ENCODE assay signal across 14 cellular contexts in the genomic region with DNA sequence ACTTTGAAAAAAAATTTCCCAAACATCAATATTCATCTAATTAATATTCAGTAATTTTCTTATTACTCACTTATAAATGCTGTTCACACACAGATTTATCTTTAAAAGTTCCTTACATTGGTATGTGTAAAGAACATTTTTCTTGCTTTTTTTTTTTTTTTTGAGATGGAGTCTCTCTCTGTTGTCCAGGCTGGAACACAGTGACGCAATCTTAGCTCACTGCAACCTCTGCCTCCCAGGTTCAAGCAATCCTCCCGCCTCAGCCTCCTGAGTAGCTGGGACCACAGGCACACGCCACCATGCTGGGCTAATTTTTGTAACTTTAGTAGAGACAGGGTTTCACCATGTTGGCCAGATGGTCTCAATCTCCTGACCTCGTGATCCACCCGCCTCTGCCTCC. TPM values are rescaled to one million over a fixed set of nuclear protein-coding genes. Genes with fewer than 3 reads are reported as not detected.
"Had no signal": no experiment of that assay in that cellular context is flagged by ENCODE, and none has a peak within 500 bp of the region (broad histone marks: within the 10 kb centered on the region; RNA-seq: fewer than 3 reads in every experiment).

No MANE protein-coding gene starts in this region.

RNA-seq across cellular contexts. Expression of a gene that starts 23.3 kb away (rescaled TPM):
- total RNA-seq: activated B cell treated with CpG ODN at 0.5 μM for 24 hours; activated CD4-positive, alpha-beta memory T cell treated with anti-CD3 and anti-CD28 coated beads for 36 hours; activated CD4-positive, alpha-beta memory T cell treated with anti-CD3 and anti-CD28 coated beads, Interleukin-2, amount 10 ng/mL, durations not matched to agents 7 days and 5 days; activated CD4-positive, alpha-beta T cell treated with anti-CD3 and anti-CD28 coated beads for 36 hours; activated CD4-positive, alpha-beta T cell treated with anti-CD3 and anti-CD28 coated beads, Interleukin-2, amount 10 ng/mL, durations not matched to agents 24 days and 14 days; activated CD4-positive, alpha-beta T cell treated with anti-CD3 and anti-CD28 coated beads, Interleukin-2, amount 10 ng/mL, durations not matched to agents 7 days and 5 days; activated CD8-positive, alpha-beta memory T cell treated with anti-CD3 and anti-CD28 coated beads for 36 hours; activated CD8-positive, alpha-beta memory T cell treated with anti-CD3 and anti-CD28 coated beads, Interleukin-2, amount 10 ng/mL, durations not matched to agents 7 days and 5 days; activated CD8-positive, alpha-beta T cell treated with anti-CD3 and anti-CD28 coated beads for 36 hours; activated CD8-positive, alpha-beta T cell treated with anti-CD3 and anti-CD28 coated beads, Interleukin-2, amount 10 ng/mL, durations not matched to agents 7 days and 5 days; T-helper 1 cell treated with Interleukin-12 subunit alpha and Interleukin-12 subunit beta and Interleukin-4 antibody, amounts not matched to agents 30 ng/mL and 1 ng/mL, for 36 hours; T-helper 17 cell; T-helper 2 cell treated with Interferon-gamma antibody and Interleukin-4, amounts not matched to agents 100 ng/mL and 5 ng/mL, for 36 hours; WTC11 had no signal
